In the genomic region with DNA sequence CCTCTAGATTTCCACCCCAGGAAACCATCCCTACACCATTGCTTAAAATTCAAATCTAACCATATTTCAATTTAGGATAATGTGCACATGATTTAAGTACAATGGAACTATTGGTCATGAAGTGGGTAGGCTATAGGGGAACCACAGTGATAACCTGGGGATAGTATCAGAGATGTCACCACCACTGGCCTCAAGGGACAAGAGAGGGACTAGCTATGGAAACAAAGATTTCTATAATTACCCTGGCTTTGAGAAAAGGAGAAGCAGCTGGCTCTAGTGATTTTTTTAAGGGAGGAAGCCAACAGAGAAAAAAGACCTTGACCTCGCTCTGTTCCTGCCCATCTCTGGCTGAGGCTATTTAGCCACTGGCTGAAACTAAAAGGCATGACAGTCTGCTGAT, we compare ENCODE assay signal across 19 cellular contexts.
"Had no signal": no experiment of that assay in that cellular context is flagged by ENCODE, and none has a peak within 500 bp of the region (broad histone marks: within the 10 kb centered on the region; RNA-seq: fewer than 3 reads in every experiment).

No MANE protein-coding gene starts in this region.

- DNase-seq: dorsolateral prefrontal cortex; effector CD8-positive, alpha-beta T cell; foreskin melanocyte; heart left ventricle; hippocampal formation; left colon; mucosa of descending colon; natural killer cell; occipital lobe; pancreas; right cardiac atrium; stimulated activated CD4-positive, alpha-beta T cell treated with anti-CD3 and anti-CD28 coated beads, Interleukin-2, amount 100 ng/mL, for 48 hours; stimulated activated naive CD8-positive, alpha-beta T cell treated with anti-CD3 and anti-CD28 coated beads, Interleukin-15, Interleukin-2, amounts not matched to agents 100 U/mL and 50 U/mL, for 24 hours; thyroid gland had no signal

- H3K27me3 Mint-ChIP-seq: progenitor cell of endocrine pancreas, type B pancreatic cell had no signal

- H3K4me3 Mint-ChIP-seq: natural killer cell, type B pancreatic cell had no signal

- H3K27ac Mint-ChIP-seq: natural killer cell, progenitor cell of endocrine pancreas had no signal

- H3K36me3 Mint-ChIP-seq: natural killer cell, type B pancreatic cell had no signal

- H3K4me1 Mint-ChIP-seq: natural killer cell had no signal

- H3K9me3 ChIP-seq: heart left ventricle, mucosa of descending colon, pancreas, suprapubic skin, thyroid gland had no signal

- H3K27ac ChIP-seq: coronary artery, heart left ventricle, pancreas, suprapubic skin, thyroid gland had no signal

- ATAC-seq: heart left ventricle; left colon; mucosa of descending colon; natural killer cell; pancreas; right cardiac atrium; stimulated activated naive CD8-positive, alpha-beta T cell treated with anti-CD3 and anti-CD28 coated beads, Interleukin-15, Interleukin-2, amounts not matched to agents 100 U/mL and 50 U/mL, for 24 hours had no signal

- H3K36me3 ChIP-seq: heart left ventricle, pancreas, suprapubic skin, thyroid gland had no signal

- H3K27me3 ChIP-seq: dorsolateral prefrontal cortex, heart left ventricle, pancreas, suprapubic skin, thyroid gland had no signal

- H3K9me3 Mint-ChIP-seq: natural killer cell, type B pancreatic cell had no signal

- H3K4me3 ChIP-seq: coronary artery, dorsolateral prefrontal cortex, heart left ventricle, mucosa of descending colon, pancreas, smooth muscle cell, suprapubic skin, thyroid gland had no signal

- H3K4me2 ChIP-seq: smooth muscle cell had no signal
